8 cellular contexts compared by ENCODE assay signal in the genomic region with DNA sequence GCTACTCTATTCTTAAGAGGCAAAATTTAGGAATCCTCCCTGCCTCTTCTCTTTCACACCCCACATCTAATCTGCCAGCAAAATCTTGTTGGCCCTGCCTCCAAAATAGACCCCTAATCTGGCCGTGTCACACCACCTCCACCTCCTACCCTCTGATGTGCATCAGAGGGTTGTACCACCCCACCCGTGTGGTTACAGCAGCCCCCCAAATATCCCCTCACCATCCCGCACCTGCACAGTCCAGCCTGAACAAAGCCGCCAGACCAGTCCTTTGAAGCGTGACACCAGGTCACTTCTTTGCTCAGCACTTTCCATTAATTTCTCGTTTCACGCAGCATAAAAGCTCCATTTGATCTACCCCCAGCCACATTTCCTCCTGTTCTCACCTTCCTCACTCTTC. TPM values are rescaled to one million over a fixed set of nuclear protein-coding genes. Genes with fewer than 3 reads are reported as not detected.
DNase-seq lines count a peak whose midpoint lies in the region; ATAC-seq and TF ChIP-seq lines count a peak whose summit lies in the region.

No MANE protein-coding gene starts in this region.

- H3K4me1 ChIP-seq in mucosa of stomach (ENCODE audit: control insufficient read depth, insufficient read depth, low read length) = peaks cover 16% of the 10 kb centered on the region
- H3K4me1 ChIP-seq in thoracic aorta (ENCODE audit: control insufficient read depth in 1 of 2, low read depth in 2 of 2) = peaks cover 14 to 26% of the 10 kb centered on the region in 2 donors

- no peaks in the 10 kb centered on the region for H3K27me3 Mint-ChIP-seq in activated naive CD4-positive, alpha-beta T cell treated with anti-CD3 and anti-CD28 coated beads, Interleukin-2, amount 50 U/mL, for 24 hours

- peak overlapping the region; percentile 79 for H3K4me3 Mint-ChIP-seq in activated naive CD4-positive, alpha-beta T cell treated with anti-CD3 and anti-CD28 coated beads, Interleukin-2, amount 50 U/mL, for 24 hours

- no peak for TF ChIP-seq CTCF in thoracic aorta (IDR thresholded peaks at IDR 0.05)

- H3K27me3 ChIP-seq in mucosa of stomach (ENCODE audit: control insufficient read depth, insufficient read depth, low read length) = no peaks in the 10 kb centered on the region
- no peaks in the 10 kb centered on the region for H3K27me3 ChIP-seq in thoracic aorta (replicated peaks; ENCODE audit: insufficient read depth)

- peaks cover 51% of the 10 kb centered on the region for H3K4me1 Mint-ChIP-seq in activated naive CD4-positive, alpha-beta T cell treated with anti-CD3 and anti-CD28 coated beads, Interleukin-2, amount 50 U/mL, for 24 hours

- peak overlapping the region; percentile 55 for H3K9ac ChIP-seq in mucosa of stomach (ENCODE audit: low read length)

- no peaks in the 10 kb centered on the region for H3K36me3 ChIP-seq in mucosa of stomach (ENCODE audit: control insufficient read depth, insufficient read depth, low read length)
- H3K36me3 ChIP-seq in thoracic aorta = no peaks in the 10 kb centered on the region

- no peak overlapping the region for H3K4me3 ChIP-seq in mucosa of stomach (ENCODE audit: low read length)
- H3K4me3 ChIP-seq in thoracic aorta = peak overlapping the region; percentile 94

- H3K36me3 Mint-ChIP-seq in activated naive CD4-positive, alpha-beta T cell treated with anti-CD3 and anti-CD28 coated beads, Interleukin-2, amount 50 U/mL, for 24 hours = peaks cover 2% of the 10 kb centered on the region

- H3K9me3 Mint-ChIP-seq in activated naive CD4-positive, alpha-beta T cell treated with anti-CD3 and anti-CD28 coated beads, Interleukin-2, amount 50 U/mL, for 24 hours = no peaks in the 10 kb centered on the region

- no peak for DNase-seq in activated naive CD4-positive, alpha-beta T cell treated with anti-CD3 and anti-CD28 coated beads, Interleukin-2, amount 50 U/mL, for 16 hours
- DNase-seq in thoracic aorta (ENCODE audit: low spot score) = no peak
- no peak for DNase-seq in ecto neural progenitor cell (ENCODE audit: low spot score)
- no peak for DNase-seq in T1000 (lab: John Stamatoyannopoulos, UW)
- DNase-seq in activated CD4-positive, alpha-beta T cell treated with anti-CD3 and anti-CD28 coated beads for 1 hour = no peak

- no peak for ATAC-seq in thoracic aorta (ENCODE audit: insufficient number of reproducible peaks, low FRiP score, low read depth)

- H3K9me3 ChIP-seq in mucosa of stomach (ENCODE audit: control insufficient read depth, low read length) = no peaks in the 10 kb centered on the region
- H3K9me3 ChIP-seq in thoracic aorta = no peaks in the 10 kb centered on the region

- H3K27ac Mint-ChIP-seq in activated naive CD4-positive, alpha-beta T cell treated with anti-CD3 and anti-CD28 coated beads, Interleukin-2, amount 50 U/mL, for 24 hours = peak overlapping the region; percentile 88

- H3K27ac ChIP-seq in angular gyrus (ENCODE audit: low read depth, low read length) = peak overlapping the region; percentile 94
- H3K27ac ChIP-seq in thoracic aorta = peak overlapping the region; percentile 86 to 95

RNA-seq across cellular contexts. Expression of a gene that starts 0.8 kb away (rescaled TPM):
- total RNA-seq in thoracic aorta = 10 to 100 TPM; 36.0 to 86.0 TPM
